Comparison of ENCODE assay signal across 2 cellular contexts in the genomic region with DNA sequence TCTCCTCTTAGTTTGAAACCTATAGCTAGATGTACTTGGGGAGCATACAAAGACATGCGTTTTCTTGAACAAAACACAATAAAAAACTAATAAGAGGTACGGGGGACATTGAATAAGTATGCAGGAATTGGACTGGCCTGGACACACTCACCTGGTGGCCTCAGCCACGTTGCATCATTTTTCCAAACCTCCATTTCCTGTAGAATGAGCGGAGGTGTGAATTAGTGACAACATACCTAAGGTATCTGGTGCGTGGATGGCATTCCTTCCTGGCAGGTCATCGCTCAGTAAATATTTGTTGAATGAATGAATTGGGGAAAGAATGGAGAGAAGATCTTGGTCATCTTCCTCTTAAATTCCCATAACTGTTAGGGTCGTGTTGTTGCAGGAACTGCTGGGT.
TF ChIP-seq lines count a peak whose summit lies in the region.

No MANE protein-coding gene starts in this region.

TF ChIP-seq in A549, 52 proteins besides CTCF, POLR2A, EP300 and RAD21 (continued from another document and continues in another):
- TF ChIP-seq, protein P1, sequence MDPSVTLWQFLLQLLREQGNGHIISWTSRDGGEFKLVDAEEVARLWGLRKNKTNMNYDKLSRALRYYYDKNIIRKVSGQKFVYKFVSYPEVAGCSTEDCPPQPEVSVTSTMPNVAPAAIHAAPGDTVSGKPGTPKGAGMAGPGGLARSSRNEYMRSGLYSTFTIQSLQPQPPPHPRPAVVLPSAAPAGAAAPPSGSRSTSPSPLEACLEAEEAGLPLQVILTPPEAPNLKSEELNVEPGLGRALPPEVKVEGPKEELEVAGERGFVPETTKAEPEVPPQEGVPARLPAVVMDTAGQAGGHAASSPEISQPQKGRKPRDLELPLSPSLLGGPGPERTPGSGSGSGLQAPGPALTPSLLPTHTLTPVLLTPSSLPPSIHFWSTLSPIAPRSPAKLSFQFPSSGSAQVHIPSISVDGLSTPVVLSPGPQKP (IDR thresholded peaks at IDR 0.05; ENCODE audit: low read depth, low read length), result no peak
- TF ChIP-seq HDAC2 (IDR thresholded peaks at IDR 0.05) (no peak), BHLHE40 (IDR thresholded peaks at IDR 0.05; ENCODE audit: low read depth, low read length) (no peak), JUN (IDR thresholded peaks at IDR 0.05) (no peak), RARB (CRISPR knock-in tag; IDR thresholded peaks at IDR 0.05) (no peak), MYC (IDR thresholded peaks at IDR 0.05; ENCODE audit: borderline replicate concordance, low read length) (no peak), EHF (CRISPR knock-in tag; IDR thresholded peaks at IDR 0.05) (no peak), RFX5 (IDR thresholded peaks at IDR 0.05) (no peak), FOXS1 (CRISPR knock-in tag; IDR thresholded peaks at IDR 0.05) (no peak), MAZ (IDR thresholded peaks at IDR 0.05; ENCODE audit: borderline replicate concordance, low read depth, low read length) (no peak), JUNB (IDR thresholded peaks at IDR 0.05) (peak; percentile 28; the same call in 1 of the 2 replicates), CHD4 (IDR thresholded peaks at IDR 0.05; ENCODE audit: borderline replicate concordance) (no peak), ZFP36 (IDR thresholded peaks at IDR 0.05; ENCODE audit: borderline replicate concordance, partially characterized antibody) (no peak), NR3C1 (IDR thresholded peaks at IDR 0.05) (no peak), CHD2 (IDR thresholded peaks at IDR 0.05; ENCODE audit: low read length, partially characterized antibody) (no peak), NFE2L2 (conservative IDR thresholded peaks at IDR 0.05; ENCODE audit: low read length) (no peak), POLR2AphosphoS2 (conservative IDR thresholded peaks at IDR 0.05; ENCODE audit: low read length) (no peak), NPAS2 (CRISPR knock-in tag; IDR thresholded peaks at IDR 0.05; ENCODE audit: borderline replicate concordance) (no peak), CEBPB (IDR thresholded peaks at IDR 0.05) (peak in 1 of 2 experiments; percentile 73; a peak in 2 of 4 replicates)
- TF ChIP-seq, protein P2, sequence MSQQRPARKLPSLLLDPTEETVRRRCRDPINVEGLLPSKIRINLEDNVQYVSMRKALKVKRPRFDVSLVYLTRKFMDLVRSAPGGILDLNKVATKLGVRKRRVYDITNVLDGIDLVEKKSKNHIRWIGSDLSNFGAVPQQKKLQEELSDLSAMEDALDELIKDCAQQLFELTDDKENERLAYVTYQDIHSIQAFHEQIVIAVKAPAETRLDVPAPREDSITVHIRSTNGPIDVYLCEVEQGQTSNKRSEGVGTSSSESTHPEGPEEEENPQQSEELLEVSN (IDR thresholded peaks at IDR 0.05; ENCODE audit: borderline replicate concordance, low read depth), result no peak
- TF ChIP-seq, protein P3, sequence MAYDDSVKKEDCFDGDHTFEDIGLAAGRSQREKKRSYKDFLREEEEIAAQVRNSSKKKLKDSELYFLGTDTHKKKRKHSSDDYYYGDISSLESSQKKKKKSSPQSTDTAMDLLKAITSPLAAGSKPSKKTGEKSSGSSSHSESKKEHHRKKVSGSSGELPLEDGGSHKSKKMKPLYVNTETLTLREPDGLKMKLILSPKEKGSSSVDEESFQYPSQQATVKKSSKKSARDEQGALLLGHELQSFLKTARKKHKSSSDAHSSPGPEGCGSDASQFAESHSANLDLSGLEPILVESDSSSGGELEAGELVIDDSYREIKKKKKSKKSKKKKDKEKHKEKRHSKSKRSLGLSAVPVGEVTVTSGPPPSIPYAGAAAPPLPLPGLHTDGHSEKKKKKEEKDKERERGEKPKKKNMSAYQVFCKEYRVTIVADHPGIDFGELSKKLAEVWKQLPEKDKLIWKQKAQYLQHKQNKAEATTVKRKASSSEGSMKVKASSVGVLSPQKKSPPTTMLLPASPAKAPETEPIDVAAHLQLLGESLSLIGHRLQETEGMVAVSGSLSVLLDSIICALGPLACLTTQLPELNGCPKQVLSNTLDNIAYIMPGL (CRISPR knock-in tag; IDR thresholded peaks at IDR 0.05; ENCODE audit: borderline replicate concordance), result no peak
- TF ChIP-seq, protein P4, sequence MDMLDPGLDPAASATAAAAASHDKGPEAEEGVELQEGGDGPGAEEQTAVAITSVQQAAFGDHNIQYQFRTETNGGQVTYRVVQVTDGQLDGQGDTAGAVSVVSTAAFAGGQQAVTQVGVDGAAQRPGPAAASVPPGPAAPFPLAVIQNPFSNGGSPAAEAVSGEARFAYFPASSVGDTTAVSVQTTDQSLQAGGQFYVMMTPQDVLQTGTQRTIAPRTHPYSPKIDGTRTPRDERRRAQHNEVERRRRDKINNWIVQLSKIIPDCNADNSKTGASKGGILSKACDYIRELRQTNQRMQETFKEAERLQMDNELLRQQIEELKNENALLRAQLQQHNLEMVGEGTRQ (IDR thresholded peaks at IDR 0.05), result no peak
- TF ChIP-seq, protein P5, sequence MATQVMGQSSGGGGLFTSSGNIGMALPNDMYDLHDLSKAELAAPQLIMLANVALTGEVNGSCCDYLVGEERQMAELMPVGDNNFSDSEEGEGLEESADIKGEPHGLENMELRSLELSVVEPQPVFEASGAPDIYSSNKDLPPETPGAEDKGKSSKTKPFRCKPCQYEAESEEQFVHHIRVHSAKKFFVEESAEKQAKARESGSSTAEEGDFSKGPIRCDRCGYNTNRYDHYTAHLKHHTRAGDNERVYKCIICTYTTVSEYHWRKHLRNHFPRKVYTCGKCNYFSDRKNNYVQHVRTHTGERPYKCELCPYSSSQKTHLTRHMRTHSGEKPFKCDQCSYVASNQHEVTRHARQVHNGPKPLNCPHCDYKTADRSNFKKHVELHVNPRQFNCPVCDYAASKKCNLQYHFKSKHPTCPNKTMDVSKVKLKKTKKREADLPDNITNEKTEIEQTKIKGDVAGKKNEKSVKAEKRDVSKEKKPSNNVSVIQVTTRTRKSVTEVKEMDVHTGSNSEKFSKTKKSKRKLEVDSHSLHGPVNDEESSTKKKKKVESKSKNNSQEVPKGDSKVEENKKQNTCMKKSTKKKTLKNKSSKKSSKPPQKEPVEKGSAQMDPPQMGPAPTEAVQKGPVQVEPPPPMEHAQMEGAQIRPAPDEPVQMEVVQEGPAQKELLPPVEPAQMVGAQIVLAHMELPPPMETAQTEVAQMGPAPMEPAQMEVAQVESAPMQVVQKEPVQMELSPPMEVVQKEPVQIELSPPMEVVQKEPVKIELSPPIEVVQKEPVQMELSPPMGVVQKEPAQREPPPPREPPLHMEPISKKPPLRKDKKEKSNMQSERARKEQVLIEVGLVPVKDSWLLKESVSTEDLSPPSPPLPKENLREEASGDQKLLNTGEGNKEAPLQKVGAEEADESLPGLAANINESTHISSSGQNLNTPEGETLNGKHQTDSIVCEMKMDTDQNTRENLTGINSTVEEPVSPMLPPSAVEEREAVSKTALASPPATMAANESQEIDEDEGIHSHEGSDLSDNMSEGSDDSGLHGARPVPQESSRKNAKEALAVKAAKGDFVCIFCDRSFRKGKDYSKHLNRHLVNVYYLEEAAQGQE (IDR thresholded peaks at IDR 0.05), result no peak

TF ChIP-seq in WTC11, 78 proteins besides CTCF, POLR2A, EP300 and RAD21 (continued from another document):
- TF ChIP-seq, protein P6, sequence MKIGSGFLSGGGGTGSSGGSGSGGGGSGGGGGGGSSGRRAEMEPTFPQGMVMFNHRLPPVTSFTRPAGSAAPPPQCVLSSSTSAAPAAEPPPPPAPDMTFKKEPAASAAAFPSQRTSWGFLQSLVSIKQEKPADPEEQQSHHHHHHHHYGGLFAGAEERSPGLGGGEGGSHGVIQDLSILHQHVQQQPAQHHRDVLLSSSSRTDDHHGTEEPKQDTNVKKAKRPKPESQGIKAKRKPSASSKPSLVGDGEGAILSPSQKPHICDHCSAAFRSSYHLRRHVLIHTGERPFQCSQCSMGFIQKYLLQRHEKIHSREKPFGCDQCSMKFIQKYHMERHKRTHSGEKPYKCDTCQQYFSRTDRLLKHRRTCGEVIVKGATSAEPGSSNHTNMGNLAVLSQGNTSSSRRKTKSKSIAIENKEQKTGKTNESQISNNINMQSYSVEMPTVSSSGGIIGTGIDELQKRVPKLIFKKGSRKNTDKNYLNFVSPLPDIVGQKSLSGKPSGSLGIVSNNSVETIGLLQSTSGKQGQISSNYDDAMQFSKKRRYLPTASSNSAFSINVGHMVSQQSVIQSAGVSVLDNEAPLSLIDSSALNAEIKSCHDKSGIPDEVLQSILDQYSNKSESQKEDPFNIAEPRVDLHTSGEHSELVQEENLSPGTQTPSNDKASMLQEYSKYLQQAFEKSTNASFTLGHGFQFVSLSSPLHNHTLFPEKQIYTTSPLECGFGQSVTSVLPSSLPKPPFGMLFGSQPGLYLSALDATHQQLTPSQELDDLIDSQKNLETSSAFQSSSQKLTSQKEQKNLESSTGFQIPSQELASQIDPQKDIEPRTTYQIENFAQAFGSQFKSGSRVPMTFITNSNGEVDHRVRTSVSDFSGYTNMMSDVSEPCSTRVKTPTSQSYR (CRISPR knock-in tag; IDR thresholded peaks at IDR 0.05), result no peak
- no peak for TF ChIP-seq PRRX2 (CRISPR knock-in tag; IDR thresholded peaks at IDR 0.05)
- TF ChIP-seq ETV6 (CRISPR knock-in tag; IDR thresholded peaks at IDR 0.05), result no peak
- TF ChIP-seq OVOL2 (CRISPR knock-in tag; IDR thresholded peaks at IDR 0.05; ENCODE audit: borderline replicate concordance), result no peak
- TF ChIP-seq, protein P7, sequence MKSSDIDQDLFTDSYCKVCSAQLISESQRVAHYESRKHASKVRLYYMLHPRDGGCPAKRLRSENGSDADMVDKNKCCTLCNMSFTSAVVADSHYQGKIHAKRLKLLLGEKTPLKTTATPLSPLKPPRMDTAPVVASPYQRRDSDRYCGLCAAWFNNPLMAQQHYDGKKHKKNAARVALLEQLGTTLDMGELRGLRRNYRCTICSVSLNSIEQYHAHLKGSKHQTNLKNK (CRISPR knock-in tag; IDR thresholded peaks at IDR 0.05), result no peak
- TF ChIP-seq CBFB (CRISPR knock-in tag; IDR thresholded peaks at IDR 0.05; ENCODE audit: low read depth), result no peak
- TF ChIP-seq, protein P8, sequence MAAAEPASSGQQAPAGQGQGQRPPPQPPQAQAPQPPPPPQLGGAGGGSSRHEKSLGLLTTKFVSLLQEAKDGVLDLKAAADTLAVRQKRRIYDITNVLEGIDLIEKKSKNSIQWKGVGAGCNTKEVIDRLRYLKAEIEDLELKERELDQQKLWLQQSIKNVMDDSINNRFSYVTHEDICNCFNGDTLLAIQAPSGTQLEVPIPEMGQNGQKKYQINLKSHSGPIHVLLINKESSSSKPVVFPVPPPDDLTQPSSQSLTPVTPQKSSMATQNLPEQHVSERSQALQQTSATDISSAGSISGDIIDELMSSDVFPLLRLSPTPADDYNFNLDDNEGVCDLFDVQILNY (CRISPR knock-in tag; IDR thresholded peaks at IDR 0.05), result no peak
- no peak for TF ChIP-seq ESRRA (CRISPR knock-in tag; IDR thresholded peaks at IDR 0.05; ENCODE audit: borderline replicate concordance)
- no peak for TF ChIP-seq TEAD4 (CRISPR knock-in tag; IDR thresholded peaks at IDR 0.05)
- TF ChIP-seq TEAD1 (CRISPR knock-in tag; IDR thresholded peaks at IDR 0.05), result no peak
- TF ChIP-seq, protein P9, sequence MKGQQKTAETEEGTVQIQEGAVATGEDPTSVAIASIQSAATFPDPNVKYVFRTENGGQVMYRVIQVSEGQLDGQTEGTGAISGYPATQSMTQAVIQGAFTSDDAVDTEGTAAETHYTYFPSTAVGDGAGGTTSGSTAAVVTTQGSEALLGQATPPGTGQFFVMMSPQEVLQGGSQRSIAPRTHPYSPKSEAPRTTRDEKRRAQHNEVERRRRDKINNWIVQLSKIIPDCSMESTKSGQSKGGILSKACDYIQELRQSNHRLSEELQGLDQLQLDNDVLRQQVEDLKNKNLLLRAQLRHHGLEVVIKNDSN (CRISPR knock-in tag; IDR thresholded peaks at IDR 0.05), result no peak
- TF ChIP-seq, protein P10, sequence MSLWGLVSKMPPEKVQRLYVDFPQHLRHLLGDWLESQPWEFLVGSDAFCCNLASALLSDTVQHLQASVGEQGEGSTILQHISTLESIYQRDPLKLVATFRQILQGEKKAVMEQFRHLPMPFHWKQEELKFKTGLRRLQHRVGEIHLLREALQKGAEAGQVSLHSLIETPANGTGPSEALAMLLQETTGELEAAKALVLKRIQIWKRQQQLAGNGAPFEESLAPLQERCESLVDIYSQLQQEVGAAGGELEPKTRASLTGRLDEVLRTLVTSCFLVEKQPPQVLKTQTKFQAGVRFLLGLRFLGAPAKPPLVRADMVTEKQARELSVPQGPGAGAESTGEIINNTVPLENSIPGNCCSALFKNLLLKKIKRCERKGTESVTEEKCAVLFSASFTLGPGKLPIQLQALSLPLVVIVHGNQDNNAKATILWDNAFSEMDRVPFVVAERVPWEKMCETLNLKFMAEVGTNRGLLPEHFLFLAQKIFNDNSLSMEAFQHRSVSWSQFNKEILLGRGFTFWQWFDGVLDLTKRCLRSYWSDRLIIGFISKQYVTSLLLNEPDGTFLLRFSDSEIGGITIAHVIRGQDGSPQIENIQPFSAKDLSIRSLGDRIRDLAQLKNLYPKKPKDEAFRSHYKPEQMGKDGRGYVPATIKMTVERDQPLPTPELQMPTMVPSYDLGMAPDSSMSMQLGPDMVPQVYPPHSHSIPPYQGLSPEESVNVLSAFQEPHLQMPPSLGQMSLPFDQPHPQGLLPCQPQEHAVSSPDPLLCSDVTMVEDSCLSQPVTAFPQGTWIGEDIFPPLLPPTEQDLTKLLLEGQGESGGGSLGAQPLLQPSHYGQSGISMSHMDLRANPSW (CRISPR knock-in tag; conservative IDR thresholded peaks at IDR 0.05; ENCODE audit: low read depth), result no peak
- no peak for TF ChIP-seq ZNF138 (CRISPR knock-in tag; conservative IDR thresholded peaks at IDR 0.05)
- no peak for TF ChIP-seq ZNF671 (CRISPR knock-in tag; IDR thresholded peaks at IDR 0.05)
